ENCODE assay signal across 26 cellular contexts in genomic region chr10:98994030-98994429, GRCh38.
"Had no signal": no experiment of that assay in that cellular context is flagged by ENCODE, and none has a peak within 500 bp of the region (broad histone marks: within the 10 kb centered on the region; RNA-seq: fewer than 3 reads in every experiment).

No MANE protein-coding gene starts in this region.

- H3K27ac ChIP-seq: body of pancreas, esophagus muscularis mucosa, foreskin keratinocyte, heart right ventricle, pancreas, prostate gland, skin epidermis, stomach, thyroid gland, upper lobe of left lung, vagina had no signal

- H3K27me3 ChIP-seq: body of pancreas, esophagus muscularis mucosa, foreskin keratinocyte, heart right ventricle, pancreas, stomach, thyroid gland, upper lobe of left lung, vagina had no signal

- H3K4me3 ChIP-seq: body of pancreas, esophagus muscularis mucosa, heart right ventricle, pancreas, prostate gland, skin epidermis, stomach, thyroid gland, upper lobe of left lung, vagina had no signal

- H3K4me1 ChIP-seq: body of pancreas, esophagus muscularis mucosa, foreskin keratinocyte, heart right ventricle, pancreas, prostate gland, stomach, thyroid gland, upper lobe of left lung, vagina had no signal

- H3K36me3 ChIP-seq: esophagus muscularis mucosa, heart right ventricle, pancreas, prostate gland, stomach, thyroid gland, upper lobe of left lung, vagina had no signal

- H3K9me3 ChIP-seq: body of pancreas, esophagus muscularis mucosa, pancreas, prostate gland, stomach, thyroid gland, upper lobe of left lung, vagina had no signal

- ATAC-seq: activated CD4-positive, alpha-beta T cell treated with anti-CD3 and anti-CD28 coated beads for 36 hours; activated CD8-positive, alpha-beta memory T cell treated with anti-CD3 and anti-CD28 coated beads, Interleukin-2, amount 10 ng/mL, durations not matched to agents 7 days and 5 days; activated CD8-positive, alpha-beta T cell treated with anti-CD3 and anti-CD28 coated beads, Interleukin-2, amount 10 ng/mL, durations not matched to agents 7 days and 5 days; body of pancreas; foreskin keratinocyte; heart right ventricle; naive thymus-derived CD4-positive, alpha-beta T cell; pancreas; sciatic nerve had no signal

- DNase-seq: activated CD4-positive, alpha-beta T cell treated with anti-CD3 and anti-CD28 coated beads for 36 hours; activated CD4-positive, CD25-positive, alpha-beta regulatory T cell; activated CD8-positive, alpha-beta memory T cell treated with anti-CD3 and anti-CD28 coated beads, Interleukin-2, amount 10 ng/mL, durations not matched to agents 7 days and 5 days; activated CD8-positive, alpha-beta T cell treated with anti-CD3 and anti-CD28 coated beads, Interleukin-2, amount 10 ng/mL, durations not matched to agents 7 days and 5 days; activated effector memory CD4-positive, alpha-beta T cell treated with Interleukin-2 at 50 U/mL for 16 hours; activated naive CD4-positive, alpha-beta T cell treated with Interleukin-2 at 50 U/mL for 16 hours; activated T-cell treated with anti-CD3 and anti-CD28 coated beads, Interleukin-2, amount 50 U/mL, for 48 hours; aorta; body of pancreas; dermis blood vessel endothelial cell; effector CD4-positive, alpha-beta T cell; foreskin keratinocyte; heart right ventricle; naive thymus-derived CD4-positive, alpha-beta T cell; pancreas; retina; stimulated activated CD4-positive, alpha-beta T cell treated with anti-CD3 and anti-CD28 coated beads, Interleukin-12 subunit alpha, Interleukin-12 subunit beta, amount 100 ng/mL, for 4 hours; stimulated activated CD4-positive, alpha-beta T cell treated with anti-CD3 and anti-CD28 coated beads, Interleukin-4, amount 100 ng/mL, for 1 hour; stomach; thyroid gland; upper lobe of left lung had no signal
